ENCODE assay signal across 1 cellular context in genomic region chr1:16724718-16725438, GRCh38.
TF ChIP-seq lines count a peak whose summit lies in the region.

No MANE protein-coding gene starts in this region.

TF ChIP-seq in K562, 482 proteins besides CTCF, POLR2A, EP300 and RAD21:
- no peak for TF ChIP-seq KLF13 (tag; IDR thresholded peaks at IDR 0.05; ENCODE audit: borderline replicate concordance, low read depth)
- TF ChIP-seq RBM14 (IDR thresholded peaks at IDR 0.05; ENCODE audit: borderline replicate concordance, insufficient read depth, low read depth, low read length): peak; percentile 92; the same call in 1 of the 2 replicates
- 0 out of 2 replicates have a peak, but pooled peaks have one; percentile 61 for TF ChIP-seq ZBTB1 (CRISPR knock-in tag; IDR thresholded peaks at IDR 0.05; ENCODE audit: borderline replicate concordance, low read depth)
TF ChIP-seq in K562: peak in this region for 2.
